In the genomic region with DNA sequence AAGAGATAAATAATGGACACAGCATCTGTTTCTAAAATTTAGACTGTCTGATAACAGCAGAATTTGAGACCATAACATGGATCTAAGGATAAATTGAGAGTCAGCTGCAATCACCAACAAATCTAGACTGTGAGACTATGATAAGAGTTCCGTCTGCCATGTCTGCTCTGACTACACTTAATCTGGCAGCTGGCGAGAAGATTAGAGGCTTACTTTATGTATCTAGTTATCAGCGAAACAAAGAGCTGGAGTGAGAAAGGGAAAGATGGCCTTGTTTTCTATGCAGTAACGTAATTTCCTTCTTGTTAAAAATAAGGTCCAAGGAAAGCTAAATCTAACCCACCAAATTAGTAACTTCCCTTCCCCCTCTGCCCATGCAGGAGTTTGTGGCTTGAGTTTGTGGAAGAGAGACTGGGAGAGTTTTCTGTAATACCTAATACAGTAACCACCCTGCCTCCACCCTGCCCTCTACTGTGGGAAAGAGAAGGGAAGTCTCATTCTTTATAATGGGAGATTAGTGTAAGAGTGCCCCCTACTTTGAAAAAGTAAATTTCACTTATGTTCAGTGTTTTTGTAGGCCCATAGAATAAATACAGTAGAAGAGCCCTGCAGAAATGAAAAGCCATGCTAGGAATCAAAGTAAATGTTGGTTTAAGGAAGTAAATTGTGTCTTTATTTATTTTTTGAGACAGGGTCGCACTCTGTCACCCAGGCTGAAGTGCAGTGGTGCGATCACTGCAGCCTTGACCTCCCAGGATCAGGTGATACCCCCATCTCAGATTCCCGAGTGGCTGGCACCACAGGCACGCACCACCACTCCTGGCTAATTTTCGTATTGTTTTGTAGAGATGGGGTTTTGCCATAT, we compare ENCODE assay signal across 8 cellular contexts. TPM values are rescaled to one million over a fixed set of nuclear protein-coding genes. Genes with fewer than 3 reads are reported as not detected.
DNase-seq lines count a peak whose midpoint lies in the region; ATAC-seq, FAIRE-seq and TF ChIP-seq lines count a peak whose summit lies in the region.

No MANE protein-coding gene starts in this region.

- H3K4me3 ChIP-seq in AG10803 (ENCODE audit: low read length) (no peak overlapping the region), KMS-11 (IDR thresholded peaks at IDR 0.05; ENCODE audit: insufficient read depth, low read depth, low read length) (no peak overlapping the region), endothelial cell of umbilical vein (replicated peaks in 1 of 3; ENCODE audit: insufficient read depth in 1 of 3, low read depth in 1 of 3, low read length in 3 of 3) (no peak overlapping the region), muscle layer of duodenum (ENCODE audit: low read depth in 1 of 2, low read length in 2 of 2) (no peak overlapping the region)

- H3K27ac Mint-ChIP-seq in T-helper 2 cell treated with Interferon-gamma antibody and Interleukin-4, amounts not matched to agents 5 μg/mL and 100 μg/mL, for 36 hours: no peak overlapping the region

- no peaks in the 10 kb centered on the region for H3K9me3 Mint-ChIP-seq in T-helper 2 cell treated with Interferon-gamma antibody and Interleukin-4, amounts not matched to agents 5 μg/mL and 100 μg/mL, for 36 hours

- intact Hi-C loops in endothelial cell of umbilical vein (cut with micrococcal nuclease): loop anchor here (1.0 kb wide), 1 partner anchor 100 kb away; no protein-coding TSS in a partner anchor

- peak; percentile 46 for DNase-seq in AG10803 (ENCODE audit: low read depth)
- peak; percentile 21 for DNase-seq in GM10266 (ENCODE audit: extremely low spot score)
- peak; percentile 10 for DNase-seq in T-helper 2 cell treated with Interferon-gamma antibody and Interleukin-4, amounts not matched to agents 5 μg/mL and 100 μg/mL, for 36 hours (ENCODE audit: low spot score)
- peak; percentile 29 for DNase-seq in endothelial cell of umbilical vein (ENCODE audit: low read depth, low spot score)

- FAIRE-seq in endothelial cell of umbilical vein (lab: Jason Lieb, UNC): peak; percentile 28

- H3K27ac ChIP-seq in KMS-11 (peak overlapping the region; percentile 48), endothelial cell of umbilical vein (ENCODE audit: insufficient read depth, low read depth, low read length) (no peak overlapping the region), muscle layer of duodenum (ENCODE audit: low read length) (peak overlapping the region; percentile 24)

- ATAC-seq in HG02623 (IDR thresholded peaks at IDR 0.05; ENCODE audit: unreplicated experiment) (no peak), HG03045 (IDR thresholded peaks at IDR 0.05; ENCODE audit: unreplicated experiment) (no peak)

- H3K4me1 Mint-ChIP-seq in T-helper 2 cell treated with Interferon-gamma antibody and Interleukin-4, amounts not matched to agents 5 μg/mL and 100 μg/mL, for 36 hours (ENCODE audit: low read depth): peaks cover 42% of the 10 kb centered on the region

- H3K9me3 ChIP-seq in endothelial cell of umbilical vein (replicated peaks; ENCODE audit: control insufficient read depth, insufficient read depth, low read length) (no peaks in the 10 kb centered on the region), muscle layer of duodenum (ENCODE audit: control insufficient read depth in 1 of 2, low read length in 2 of 2) (no peaks in the 10 kb centered on the region)

- no peaks in the 10 kb centered on the region for H3K27me3 Mint-ChIP-seq in T-helper 2 cell treated with Interferon-gamma antibody and Interleukin-4, amounts not matched to agents 5 μg/mL and 100 μg/mL, for 36 hours (ENCODE audit: low read depth)

- TF ChIP-seq POLR2A in endothelial cell of umbilical vein (IDR thresholded peaks at IDR 0.05; ENCODE audit: low read depth, low read length): no peak

- peaks cover 99% of the 10 kb centered on the region for H3K79me2 ChIP-seq in KMS-11 (ENCODE audit: insufficient read depth, low read depth)
- peaks cover 5% of the 10 kb centered on the region for H3K79me2 ChIP-seq in endothelial cell of umbilical vein (ENCODE audit: control insufficient read depth, insufficient read depth, low read length)

- dilution Hi-C loops in endothelial cell of umbilical vein (cut with MboI; ENCODE audit: extremely low pct_ligation_motif_present, low sequenced_read_pairs): no loop called here

- no TSS peak for BruUV-seq in endothelial cell of umbilical vein (replicated peaks; lab: Mats Ljungman, UMichigan)

- H4K20me1 ChIP-seq in KMS-11 (ENCODE audit: insufficient read depth) (peaks cover 19% of the 10 kb centered on the region; the same call in 1 of the 2 replicates), endothelial cell of umbilical vein (replicated peaks; ENCODE audit: control insufficient read depth, extremely low read depth, insufficient read depth, low read length) (no peaks in the 10 kb centered on the region)

- H3K27me3 ChIP-seq in KMS-11 (ENCODE audit: insufficient read depth, low read depth): no peaks in the 10 kb centered on the region
- no peaks in the 10 kb centered on the region for H3K27me3 ChIP-seq in endothelial cell of umbilical vein (ENCODE audit: control insufficient read depth in 2 of 2, insufficient read depth in 2 of 2, low read length in 2 of 2)
- H3K27me3 ChIP-seq in muscle layer of duodenum (ENCODE audit: low read depth, low read length): no peaks in the 10 kb centered on the region

- CTCF ChIA-PET in endothelial cell of umbilical vein (lab: Charles Lee): interaction anchor here (0.6 to 3.2 kb wide), 7 partner anchors 10 to 132 kb away, joined by 3 to 33 read pairs (median 4); no protein-coding TSS in a partner anchor

- H3K4me2 ChIP-seq in KMS-11: peak overlapping the region; percentile 44
- H3K4me2 ChIP-seq in endothelial cell of umbilical vein (ENCODE audit: insufficient read depth, low read length): no peak overlapping the region

- peaks cover 5% of the 10 kb centered on the region for H3K36me3 Mint-ChIP-seq in T-helper 2 cell treated with Interferon-gamma antibody and Interleukin-4, amounts not matched to agents 5 μg/mL and 100 μg/mL, for 36 hours (ENCODE audit: low read depth)

- H3K36me3 ChIP-seq in KMS-11 (ENCODE audit: insufficient read depth): no peaks in the 10 kb centered on the region
- no peaks in the 10 kb centered on the region for H3K36me3 ChIP-seq in endothelial cell of umbilical vein (ENCODE audit: control insufficient read depth in 2 of 2, extremely low read depth in 1 of 2, insufficient read depth in 2 of 2, low read length in 2 of 2)
- no peaks in the 10 kb centered on the region for H3K36me3 ChIP-seq in muscle layer of duodenum (ENCODE audit: control insufficient read depth in 1 of 2, insufficient read depth in 2 of 2, low read length in 2 of 2)

- H3K9ac ChIP-seq in KMS-11: peak overlapping the region; percentile 16; the same call in 1 of the 2 replicates
- no peak overlapping the region for H3K9ac ChIP-seq in endothelial cell of umbilical vein (replicated peaks; ENCODE audit: extremely low read depth, insufficient read depth, low read length)

- peaks cover 74% of the 10 kb centered on the region for H3K4me1 ChIP-seq in KMS-11 (ENCODE audit: low read depth, poor library complexity, severe bottlenecking)
- peaks cover 9% of the 10 kb centered on the region for H3K4me1 ChIP-seq in endothelial cell of umbilical vein (ENCODE audit: control insufficient read depth, extremely low read depth, insufficient read depth, low read length)
- peaks cover 9 to 17% of the 10 kb centered on the region in 2 donors for H3K4me1 ChIP-seq in muscle layer of duodenum (ENCODE audit: control insufficient read depth in 1 of 2, insufficient read depth in 2 of 2, low read length in 2 of 2)

- POLR2A ChIA-PET in endothelial cell of umbilical vein (lab: Charles Lee): no interaction called here

- H3K4me3 Mint-ChIP-seq in T-helper 2 cell treated with Interferon-gamma antibody and Interleukin-4, amounts not matched to agents 5 μg/mL and 100 μg/mL, for 36 hours: no peak overlapping the region

- TF ChIP-seq CTCF in AG10803 (conservative IDR thresholded peaks at IDR 0.05; ENCODE audit: low read length) (peak; percentile 57), GM10266 (IDR thresholded peaks at IDR 0.05; ENCODE audit: control insufficient read depth, insufficient read depth, low read depth, missing control alignments) (peak; percentile 37), KMS-11 (conservative IDR thresholded peaks at IDR 0.05; ENCODE audit: low read depth, low read length) (peak; percentile 87), endothelial cell of umbilical vein (IDR thresholded peaks at IDR 0.05; ENCODE audit: extremely low read depth in 1 of 2, insufficient read depth in 1 of 2, low read depth in 1 of 2, low read length in 2 of 2) (peak; percentile 11 to 28)

- no peaks in the 10 kb centered on the region for H3K9me1 ChIP-seq in endothelial cell of umbilical vein (replicated peaks; ENCODE audit: control insufficient read depth, extremely low read depth, insufficient read depth, low read length)

- H2AFZ ChIP-seq in KMS-11 (ENCODE audit: low read depth): no peak overlapping the region
- no peak overlapping the region for H2AFZ ChIP-seq in endothelial cell of umbilical vein (ENCODE audit: low read depth, low read length)

TF ChIP-seq in endothelial cell of umbilical vein, 7 proteins besides CTCF, POLR2A, EP300 and RAD21:
- TF ChIP-seq MYC (IDR thresholded peaks at IDR 0.05; ENCODE audit: low read depth, low read length) (no peak), POLR2AphosphoS5 (IDR thresholded peaks at IDR 0.05; ENCODE audit: insufficient read depth, low read depth, low read length) (no peak), EZH2 (IDR thresholded peaks at IDR 0.05; ENCODE audit: borderline replicate concordance, low read depth, low read length, severe bottlenecking) (no peak), FOS (IDR thresholded peaks at IDR 0.05; ENCODE audit: borderline replicate concordance, insufficient read depth, low read length) (no peak), JUN (IDR thresholded peaks at IDR 0.05; ENCODE audit: borderline replicate concordance, insufficient read depth, insufficient read length, low read depth) (no peak), GATA2 (IDR thresholded peaks at IDR 0.05; ENCODE audit: insufficient read depth, insufficient read length, low read depth, low read length) (no peak)
- TF ChIP-seq, protein P1, sequence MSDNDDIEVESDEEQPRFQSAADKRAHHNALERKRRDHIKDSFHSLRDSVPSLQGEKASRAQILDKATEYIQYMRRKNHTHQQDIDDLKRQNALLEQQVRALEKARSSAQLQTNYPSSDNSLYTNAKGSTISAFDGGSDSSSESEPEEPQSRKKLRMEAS (IDR thresholded peaks at IDR 0.05; ENCODE audit: insufficient read depth, insufficient read length): no peak

RNA-seq across cellular contexts. Expression of gene EML4, which starts 27.5 kb away (rescaled TPM):
- 30.8 and 32.0 TPM in 2 replicates for total RNA-seq in endothelial cell of umbilical vein
- polyA plus RNA-seq in endothelial cell of umbilical vein: 11.1 and 13.3 TPM in 2 replicates
- 13.3 and 13.4 TPM in 2 replicates for polyA plus RNA-seq in endothelial cell of umbilical vein (2011; cell fraction: cytosol; rRNA removed)
- 32.8 and 41.2 TPM in 2 replicates for polyA plus RNA-seq in endothelial cell of umbilical vein (2011; cell fraction: nucleus; rRNA removed)
- polyA plus RNA-seq in endothelial cell of umbilical vein (2012): 14.7 and 21.6 TPM in 2 replicates
- polyA minus RNA-seq in endothelial cell of umbilical vein: 40.5 and 42.8 TPM in 2 replicates
- 19.7 TPM for polyA minus RNA-seq in endothelial cell of umbilical vein (2011; cell fraction: cytosol; rRNA and poly(A)+ RNA removed)
- 37.8 and 48.9 TPM in 2 replicates for polyA minus RNA-seq in endothelial cell of umbilical vein (2011; cell fraction: nucleus; rRNA and poly(A)+ RNA removed)

Comparison
In these comparisons a context has a peak if more than half of its experiments do, and no peak if none do; other contexts are left out.
1. CTCF ChIP-seq: peak in every context shown above with its lines; median percentile 87 in KMS-11; 57 in AG10803; 37 in GM10266; 20 in endothelial cell of umbilical vein.